Comparison of ENCODE assay signal across 8 cellular contexts in the genomic region with DNA sequence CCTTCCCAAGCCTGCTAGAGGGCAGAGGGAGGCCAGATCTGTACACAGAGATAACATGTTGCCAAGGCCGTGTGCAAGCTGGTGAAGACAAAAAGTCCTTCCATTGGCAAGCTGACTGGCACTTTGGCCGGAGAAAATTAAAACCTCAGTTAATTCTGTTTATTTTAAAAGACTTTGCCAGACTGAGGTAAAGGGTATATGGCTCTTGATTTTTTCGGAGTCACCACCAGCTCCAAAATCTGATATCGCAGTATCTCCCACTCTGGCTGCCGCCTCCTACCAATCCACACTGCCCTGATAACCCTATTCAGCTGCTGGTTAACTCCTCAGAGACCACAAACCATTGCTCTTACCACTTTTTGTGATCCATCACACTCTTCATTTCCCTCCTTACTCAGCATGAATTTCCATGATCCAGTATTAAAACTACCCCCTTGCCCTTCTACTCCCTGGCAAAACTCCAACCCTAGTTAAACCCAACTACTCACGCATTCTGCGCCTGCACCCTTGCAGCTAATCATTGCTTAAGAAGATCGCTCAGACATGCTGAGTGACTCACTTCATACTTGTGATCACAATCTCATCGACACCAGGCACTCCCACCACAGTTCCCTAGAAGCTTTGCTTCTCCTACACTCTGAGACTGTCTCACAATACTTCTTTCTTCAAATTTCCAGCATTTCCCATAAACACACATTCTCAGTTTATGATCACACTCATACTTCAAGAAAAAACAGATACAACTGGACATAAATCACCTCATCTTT. TPM values are rescaled to one million over a fixed set of nuclear protein-coding genes. Genes with fewer than 3 reads are reported as not detected.
DNase-seq lines count a peak whose midpoint lies in the region; ATAC-seq and TF ChIP-seq lines count a peak whose summit lies in the region.

No MANE protein-coding gene starts in this region.

- peak overlapping the region; percentile 51 for H3K27ac Mint-ChIP-seq in activated naive CD8-positive, alpha-beta T cell
- no peak overlapping the region for H3K27ac Mint-ChIP-seq in activated naive CD8-positive, alpha-beta T cell treated with anti-CD3 and anti-CD28 coated beads for 36 hours
- H3K27ac Mint-ChIP-seq in T-cell: peak overlapping the region; percentile 11 to 61

- peaks cover 36% of the 10 kb centered on the region for H3K4me1 Mint-ChIP-seq in activated naive CD8-positive, alpha-beta T cell (ENCODE audit: low read depth)
- H3K4me1 Mint-ChIP-seq in activated naive CD8-positive, alpha-beta T cell treated with anti-CD3 and anti-CD28 coated beads for 36 hours: peaks cover 36% of the 10 kb centered on the region
- peaks cover 13 to 23% (median 18%) of the 10 kb centered on the region in 3 donors for H3K4me1 Mint-ChIP-seq in T-cell

- H3K36me3 Mint-ChIP-seq in activated naive CD8-positive, alpha-beta T cell: peaks cover 5% of the 10 kb centered on the region
- H3K36me3 Mint-ChIP-seq in activated naive CD8-positive, alpha-beta T cell treated with anti-CD3 and anti-CD28 coated beads for 36 hours: peaks cover 1% of the 10 kb centered on the region
- peaks cover 4% of the 10 kb centered on the region for H3K36me3 Mint-ChIP-seq in T-cell

- POLR2A ChIA-PET in T-cell (lab: Charles Lee): no interaction called here

- CTCF ChIA-PET in T-cell (lab: Charles Lee): no interaction called here

- H3K9me3 Mint-ChIP-seq in activated naive CD8-positive, alpha-beta T cell (ENCODE audit: low read depth): no peaks in the 10 kb centered on the region
- no peaks in the 10 kb centered on the region for H3K9me3 Mint-ChIP-seq in activated naive CD8-positive, alpha-beta T cell treated with anti-CD3 and anti-CD28 coated beads for 36 hours
- H3K9me3 Mint-ChIP-seq in T-cell: no peaks in the 10 kb centered on the region

- H3K27ac ChIP-seq in coronary artery (peak overlapping the region; percentile 55 to 85), lower lobe of right lung (peak overlapping the region; percentile 74)

- no peaks in the 10 kb centered on the region for H3K9me3 ChIP-seq in lower lobe of right lung

- intact Hi-C loops in lower lobe of right lung (cut with DNase I): no loop called here

- H3K4me1 ChIP-seq in lower lobe of right lung: peaks cover 31% of the 10 kb centered on the region

- H3K4me3 ChIP-seq in coronary artery (peak overlapping the region; percentile 45), lower lobe of right lung (peak overlapping the region; percentile 10)

- in situ Hi-C loops in GM13977 (cut with MboI; ENCODE audit: low pct_unique_long_range_greater_than_20kb, low sequenced_read_pairs, unreplicated experiment): no loop called here

- ATAC-seq in T-cell (replicated peaks in 1 of 4): peak in 3 of 4 experiments; percentile 54 to 64 (median 60)
- ATAC-seq in lower lobe of right lung: peak; percentile 78 to 81

- H3K4me3 Mint-ChIP-seq in activated naive CD8-positive, alpha-beta T cell: peak overlapping the region; percentile 28
- no peak overlapping the region for H3K4me3 Mint-ChIP-seq in activated naive CD8-positive, alpha-beta T cell treated with anti-CD3 and anti-CD28 coated beads for 36 hours
- no peak overlapping the region for H3K4me3 Mint-ChIP-seq in T-cell

- DNase-seq in activated naive CD8-positive, alpha-beta T cell treated with anti-CD3 and anti-CD28 coated beads for 36 hours: no peak
- DNase-seq in T-cell (peak in 3 of 34 experiments; percentile 12 to 22 (median 20)), coronary artery (ENCODE audit: low spot score) (peak; percentile 84), lower lobe of right lung (peak; percentile 53), stromal cell of bone marrow (ENCODE audit: low read depth) (peak; percentile 94), GM13977 (ENCODE audit: low spot score) (no peak), retina (no peak)

- no peaks in the 10 kb centered on the region for H3K27me3 Mint-ChIP-seq in activated naive CD8-positive, alpha-beta T cell
- no peaks in the 10 kb centered on the region for H3K27me3 Mint-ChIP-seq in activated naive CD8-positive, alpha-beta T cell treated with anti-CD3 and anti-CD28 coated beads for 36 hours
- H3K27me3 Mint-ChIP-seq in T-cell: no peaks in the 10 kb centered on the region

- peaks cover 14% of the 10 kb centered on the region for H3K36me3 ChIP-seq in lower lobe of right lung

- TF ChIP-seq CTCF in coronary artery (IDR thresholded peaks at IDR 0.05): no peak
- TF ChIP-seq CTCF in lower lobe of right lung (IDR thresholded peaks at IDR 0.05): no peak
- TF ChIP-seq CTCF in GM13977 (IDR thresholded peaks at IDR 0.05; ENCODE audit: extremely low read depth, insufficient read depth, missing control alignments): no peak

- no peaks in the 10 kb centered on the region for H3K27me3 ChIP-seq in lower lobe of right lung (ENCODE audit: low read depth)

RNA-seq across cellular contexts. Expression of gene PPP1R15B, which starts 5.8 kb away (rescaled TPM):
- total RNA-seq in activated naive CD8-positive, alpha-beta T cell treated with anti-CD3 and anti-CD28 coated beads for 36 hours: 10 to 100 TPM; 78.6 to 79.9 TPM
- 100 to 1,000 TPM in 2 of 5 donors, 10 to 100 TPM in 3; 67.9 to 151 (median 70.6) TPM for total RNA-seq in T-cell
- total RNA-seq in lower lobe of right lung: 45.3 TPM

RNA-seq across cellular contexts. Expression of gene PLEKHA6, which starts 57.7 kb away (rescaled TPM):
- 1 to 10 TPM in 1 of 2 experiments, under 1 TPM in 1; 0.74 to 1.5 TPM for total RNA-seq in activated naive CD8-positive, alpha-beta T cell treated with anti-CD3 and anti-CD28 coated beads for 36 hours
- 1 to 10 TPM in 3 of 5 donors, under 1 TPM in 2; 0.38 to 1.9 (median 1.4) TPM for total RNA-seq in T-cell
- 7.6 TPM for total RNA-seq in lower lobe of right lung

Comparison
In these comparisons a context has a peak if more than half of its experiments do, and no peak if none do; other contexts are left out.
1. DNase-seq: peak in coronary artery (single experiment), lower lobe of right lung (single experiment) and stromal cell of bone marrow (single experiment); none in activated naive CD8-positive, alpha-beta T cell treated with anti-CD3 and anti-CD28 coated beads for 36 hours (single experiment), GM13977 (single experiment) and retina (single experiment).